In the genomic region with DNA sequence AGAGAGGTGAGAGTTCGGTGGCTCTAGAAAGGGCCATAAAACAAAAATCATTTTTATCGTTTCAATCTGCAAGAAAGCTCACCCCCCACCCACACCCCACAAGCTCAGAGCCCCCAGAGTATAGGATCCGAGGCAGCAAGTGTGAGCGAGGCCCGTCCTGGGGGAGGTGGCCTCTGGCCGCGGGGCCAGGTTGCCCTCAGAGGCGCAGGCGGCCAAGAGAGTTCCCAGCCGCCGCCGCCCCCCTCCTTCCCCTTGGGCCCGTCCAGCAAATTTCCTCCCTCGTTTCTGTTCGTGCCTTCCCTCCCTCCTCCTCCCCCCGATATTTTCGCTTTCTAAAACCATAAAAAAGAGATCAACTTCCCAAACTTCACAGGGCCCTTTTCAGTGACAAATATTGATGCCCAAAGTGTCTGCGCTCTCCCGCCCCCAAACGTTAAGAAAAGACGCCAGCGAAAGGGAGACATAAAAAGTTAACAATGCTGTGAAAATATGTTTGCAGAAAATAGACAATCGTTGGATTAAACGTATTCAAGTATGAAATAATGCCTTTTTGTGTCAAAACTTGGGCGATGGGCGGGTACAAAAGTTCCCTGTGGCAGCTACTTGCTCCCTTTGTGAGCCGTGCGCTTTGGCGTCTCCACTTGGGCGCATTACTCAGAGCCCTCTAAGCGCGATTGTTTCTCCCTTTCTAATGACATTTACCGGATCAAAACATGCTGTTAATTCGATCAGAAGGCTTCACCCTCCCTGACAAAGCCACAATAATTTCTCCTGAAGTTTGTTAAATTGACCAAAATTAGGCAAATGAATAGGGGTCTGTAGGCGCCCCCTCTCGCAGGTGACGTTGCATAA, we compare ENCODE assay signal across 21 cellular contexts. TPM values are rescaled to one million over a fixed set of nuclear protein-coding genes. Genes with fewer than 3 reads are reported as not detected.
A peak's percentile ranks its signal among the peaks of the same experiment; 100 is the strongest.
DNase-seq lines count a peak whose midpoint lies in the region; FAIRE-seq and TF ChIP-seq lines count a peak whose summit lies in the region.
"Had no signal": no experiment of that assay in that cellular context is flagged by ENCODE, and none has a peak within 500 bp of the region (broad histone marks: within the 10 kb centered on the region; RNA-seq: fewer than 3 reads in every experiment).

No MANE protein-coding gene starts in this region.

- FAIRE-seq in frontal cortex (lab: Jason Lieb, UNC), result no peak
- FAIRE-seq: bronchial epithelial cell, kidney had no signal

- intact Hi-C loops in left ventricle myocardium inferior (cut with micrococcal nuclease), result no loop called here

- H3K4me1 Mint-ChIP-seq in glutamatergic neuron (ENCODE audit: low read depth, unreplicated experiment), result peaks cover 11% of the 10 kb centered on the region

- H3K27me3 ChIP-seq in left ventricle myocardium inferior (ENCODE audit: low read depth), result peaks cover 100% of the 10 kb centered on the region
- H3K27me3 ChIP-seq in right atrium auricular region, result peaks cover 17 to 22% of the 10 kb centered on the region in 2 donors
- H3K27me3 ChIP-seq in adipocyte (replicated peaks; ENCODE audit: control insufficient read depth, insufficient read depth, low read length), result peaks cover 80% of the 10 kb centered on the region

- H3K9me3 ChIP-seq in left ventricle myocardium inferior (replicated peaks) (no peaks in the 10 kb centered on the region), right atrium auricular region (no peaks in the 10 kb centered on the region), adipocyte (ENCODE audit: control insufficient read depth, low read length) (no peaks in the 10 kb centered on the region)
- H3K9me3 ChIP-seq: Peyer's patch had no signal

- H3K27ac ChIP-seq in left ventricle myocardium inferior (replicated peaks) (no peak overlapping the region), right atrium auricular region (no peak overlapping the region)
- H3K27ac ChIP-seq: Peyer's patch, skin epidermis had no signal

- peaks cover 40% of the 10 kb centered on the region for H3K27me3 Mint-ChIP-seq in glutamatergic neuron (ENCODE audit: unreplicated experiment)

- peaks cover 20% of the 10 kb centered on the region for H3K9me3 Mint-ChIP-seq in glutamatergic neuron (ENCODE audit: unreplicated experiment)

- DNase-seq in left ventricle myocardium inferior (no peak), right atrium auricular region (ENCODE audit: low spot score) (no peak), adipocyte (ENCODE audit: low read depth) (peak; percentile 39), glutamatergic neuron (no peak), frontal cortex (ENCODE audit: low spot score in 2 of 2) (no peak), NCI-H187 (lab: John Stamatoyannopoulos, UW) (no peak), cerebellar nuclear complex (lab: John Stamatoyannopoulos, UW) (no peak)
- DNase-seq: activated CD8-positive, alpha-beta memory T cell treated with anti-CD3 and anti-CD28 coated beads, Interleukin-2, amount 10 ng/mL, durations not matched to agents 7 days and 5 days; activated naive CD4-positive, alpha-beta T cell treated with Interleukin-2 at 50 U/mL for 16 hours; effector CD8-positive, alpha-beta T cell; IMR-90; kidney; midbrain; NCI-H510A treated with DMSO at 0.1 percent for 48 hours; Peyer's patch; stimulated activated naive CD4-positive, alpha-beta T cell had no signal

- H3K4me3 ChIP-seq in left ventricle myocardium inferior, result peak overlapping the region; percentile 29
- no peak overlapping the region for H3K4me3 ChIP-seq in right atrium auricular region
- no peak overlapping the region for H3K4me3 ChIP-seq in adipocyte (ENCODE audit: low read length)
- H3K4me3 ChIP-seq: Peyer's patch, skin epidermis had no signal

- TF ChIP-seq CTCF in left ventricle myocardium inferior (IDR thresholded peaks at IDR 0.05; ENCODE audit: borderline replicate concordance), result no peak
- TF ChIP-seq CTCF in right atrium auricular region (IDR thresholded peaks at IDR 0.05), result no peak
- TF ChIP-seq CTCF in glutamatergic neuron (IDR thresholded peaks at IDR 0.05; ENCODE audit: partially characterized antibody, unreplicated experiment), result no peak

- no peaks in the 10 kb centered on the region for H3K36me3 Mint-ChIP-seq in glutamatergic neuron (ENCODE audit: unreplicated experiment)
- H3K36me3 Mint-ChIP-seq: activated CD8-positive, alpha-beta memory T cell treated with anti-CD3 and anti-CD28 coated beads, Interleukin-2, amount 10 ng/mL, durations not matched to agents 7 days and 5 days had no signal

- no peak overlapping the region for H3K27ac Mint-ChIP-seq in glutamatergic neuron (ENCODE audit: unreplicated experiment)

- H3K36me3 ChIP-seq in left ventricle myocardium inferior (no peaks in the 10 kb centered on the region), right atrium auricular region (no peaks in the 10 kb centered on the region), adipocyte (ENCODE audit: control insufficient read depth, insufficient read depth, low read length, severe bottlenecking) (no peaks in the 10 kb centered on the region)
- H3K36me3 ChIP-seq: Peyer's patch had no signal

- H3K9ac ChIP-seq in adipocyte (ENCODE audit: low read length), result no peak overlapping the region

- H3K4me3 Mint-ChIP-seq in glutamatergic neuron (ENCODE audit: unreplicated experiment), result peak overlapping the region; percentile 70
- H3K4me3 Mint-ChIP-seq: activated CD8-positive, alpha-beta memory T cell treated with anti-CD3 and anti-CD28 coated beads, Interleukin-2, amount 10 ng/mL, durations not matched to agents 7 days and 5 days had no signal

- H3K4me1 ChIP-seq in left ventricle myocardium inferior (peaks cover 54% of the 10 kb centered on the region), right atrium auricular region (peaks cover 0 to 32% of the 10 kb centered on the region in 2 donors), adipocyte (ENCODE audit: control insufficient read depth, insufficient read depth, low read length) (no peaks in the 10 kb centered on the region)

RNA-seq across cellular contexts. Expression of a gene that starts 1.1 kb away (rescaled TPM):
- total RNA-seq in left ventricle myocardium inferior (not detected), right atrium auricular region (not detected), glutamatergic neuron (ENCODE audit: unreplicated experiment) (not detected), frontal cortex (not detected)
- total RNA-seq: activated CD8-positive, alpha-beta memory T cell treated with anti-CD3 and anti-CD28 coated beads, Interleukin-2, amount 10 ng/mL, durations not matched to agents 7 days and 5 days; bronchial epithelial cell; Daoy; IMR-90; kidney; omental fat pad; Peyer's patch; ureter had no signal
